In the genomic region with DNA sequence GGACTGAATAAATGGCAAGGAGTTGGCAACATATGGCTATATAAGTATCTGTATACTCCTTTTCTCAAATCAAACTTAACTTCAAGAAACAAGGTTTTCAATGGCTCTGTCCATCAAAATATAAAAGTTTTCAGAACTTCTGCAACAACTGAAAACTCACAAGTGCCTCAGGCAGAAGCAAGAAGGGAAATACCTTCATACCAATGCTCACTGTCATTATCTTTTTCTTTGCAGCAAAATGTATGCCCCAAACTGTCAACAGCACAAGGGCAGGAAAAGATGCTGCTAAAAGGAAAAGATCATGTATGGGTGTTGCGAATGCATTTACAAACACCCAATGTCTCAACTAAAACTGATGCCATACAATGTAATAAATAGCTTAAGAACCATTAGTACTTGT, we compare ENCODE assay signal across 1 cellular context.
TF ChIP-seq lines count a peak whose summit lies in the region.

No MANE protein-coding gene starts in this region.

TF ChIP-seq in IMR-90, 13 proteins besides CTCF, POLR2A, EP300 and RAD21:
- TF ChIP-seq, protein P1, sequence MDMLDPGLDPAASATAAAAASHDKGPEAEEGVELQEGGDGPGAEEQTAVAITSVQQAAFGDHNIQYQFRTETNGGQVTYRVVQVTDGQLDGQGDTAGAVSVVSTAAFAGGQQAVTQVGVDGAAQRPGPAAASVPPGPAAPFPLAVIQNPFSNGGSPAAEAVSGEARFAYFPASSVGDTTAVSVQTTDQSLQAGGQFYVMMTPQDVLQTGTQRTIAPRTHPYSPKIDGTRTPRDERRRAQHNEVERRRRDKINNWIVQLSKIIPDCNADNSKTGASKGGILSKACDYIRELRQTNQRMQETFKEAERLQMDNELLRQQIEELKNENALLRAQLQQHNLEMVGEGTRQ (IDR thresholded peaks at IDR 0.05; ENCODE audit: low read depth, low read length): no peak
- no peak for TF ChIP-seq RFX5 (IDR thresholded peaks at IDR 0.05; ENCODE audit: low read depth, low read length)
- TF ChIP-seq, protein P2, sequence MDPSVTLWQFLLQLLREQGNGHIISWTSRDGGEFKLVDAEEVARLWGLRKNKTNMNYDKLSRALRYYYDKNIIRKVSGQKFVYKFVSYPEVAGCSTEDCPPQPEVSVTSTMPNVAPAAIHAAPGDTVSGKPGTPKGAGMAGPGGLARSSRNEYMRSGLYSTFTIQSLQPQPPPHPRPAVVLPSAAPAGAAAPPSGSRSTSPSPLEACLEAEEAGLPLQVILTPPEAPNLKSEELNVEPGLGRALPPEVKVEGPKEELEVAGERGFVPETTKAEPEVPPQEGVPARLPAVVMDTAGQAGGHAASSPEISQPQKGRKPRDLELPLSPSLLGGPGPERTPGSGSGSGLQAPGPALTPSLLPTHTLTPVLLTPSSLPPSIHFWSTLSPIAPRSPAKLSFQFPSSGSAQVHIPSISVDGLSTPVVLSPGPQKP (IDR thresholded peaks at IDR 0.05; ENCODE audit: borderline replicate concordance, low read depth, low read length): no peak
- TF ChIP-seq MAFK (IDR thresholded peaks at IDR 0.05; ENCODE audit: low read depth, low read length): no peak
- no peak for TF ChIP-seq RCOR1 (IDR thresholded peaks at IDR 0.05; ENCODE audit: insufficient replicate concordance, low read length)
- no peak for TF ChIP-seq MAZ (IDR thresholded peaks at IDR 0.05; ENCODE audit: borderline replicate concordance, low read depth, low read length)
- TF ChIP-seq BHLHE40 (IDR thresholded peaks at IDR 0.05; ENCODE audit: low read depth, low read length): no peak
- TF ChIP-seq CHD1 (IDR thresholded peaks at IDR 0.05; ENCODE audit: low read depth, low read length): no peak
- no peak for TF ChIP-seq CEBPB (IDR thresholded peaks at IDR 0.05; ENCODE audit: low read depth, low read length)
- TF ChIP-seq MXI1 (IDR thresholded peaks at IDR 0.05; ENCODE audit: borderline replicate concordance, low read depth, low read length): no peak
- TF ChIP-seq FOS (IDR thresholded peaks at IDR 0.05; ENCODE audit: low read depth, low read length): no peak
- no peak for TF ChIP-seq SMC3 (IDR thresholded peaks at IDR 0.05; ENCODE audit: low read depth, low read length)
- TF ChIP-seq NFE2L2 (IDR thresholded peaks at IDR 0.05; ENCODE audit: low read depth, low read length): no peak
